Comparison of ENCODE assay signal across 15 cellular contexts in genomic region chr2:188383158-188383557, GRCh38.
DNase-seq lines count a peak whose midpoint lies in the region; ATAC-seq and TF ChIP-seq lines count a peak whose summit lies in the region.
"Had no signal": no experiment of that assay in that cellular context is flagged by ENCODE, and none has a peak within 500 bp of the region (broad histone marks: within the 10 kb centered on the region; RNA-seq: fewer than 3 reads in every experiment).

No MANE protein-coding gene starts in this region.

- peaks cover 20 to 36% of the 10 kb centered on the region in 2 experiments for H3K36me3 ChIP-seq in SK-N-SH (replicated peaks in 1 of 2; ENCODE audit: control insufficient read depth in 1 of 2, insufficient read depth in 2 of 2, low read length in 1 of 2)
- H3K36me3 ChIP-seq in duodenal mucosa (ENCODE audit: control insufficient read depth in 1 of 2, insufficient read depth in 2 of 2, low read length in 2 of 2): no peaks in the 10 kb centered on the region
- no peaks in the 10 kb centered on the region for H3K36me3 ChIP-seq in lower lobe of right lung
- peaks cover 7% of the 10 kb centered on the region for H3K36me3 ChIP-seq in thoracic aorta
- H3K36me3 ChIP-seq in Caco-2 (ENCODE audit: control insufficient read depth, insufficient read depth, low read length): no peaks in the 10 kb centered on the region; the same call in 1 of the 2 replicates

- H3K9me3 ChIP-seq in SK-N-SH: 0 out of 2 replicates have a peak, but pooled peaks cover 5% of the 10 kb centered on the region
- peaks cover 0 to 5% of the 10 kb centered on the region in 2 donors for H3K9me3 ChIP-seq in duodenal mucosa (ENCODE audit: control insufficient read depth in 1 of 2, low read length in 2 of 2)
- no peaks in the 10 kb centered on the region for H3K9me3 ChIP-seq in lower lobe of right lung
- no peaks in the 10 kb centered on the region for H3K9me3 ChIP-seq in thoracic aorta
- peaks cover 8% of the 10 kb centered on the region; the same call in 1 of the 2 replicates for H3K9me3 ChIP-seq in Caco-2

- TF ChIP-seq RAD21 in SK-N-SH (IDR thresholded peaks at IDR 0.05; ENCODE audit: low read length): no peak

- peaks cover 13% of the 10 kb centered on the region for H3K9me3 Mint-ChIP-seq in Caco-2 (ENCODE audit: unreplicated experiment)

- H3K9ac ChIP-seq in SK-N-SH: no peak overlapping the region
- no peak overlapping the region for H3K9ac ChIP-seq in duodenal mucosa (ENCODE audit: low read depth in 1 of 2, low read length in 2 of 2)

- no peaks in the 10 kb centered on the region for H4K20me1 ChIP-seq in SK-N-SH (ENCODE audit: insufficient read depth)

- POLR2A ChIA-PET in SK-N-SH (lab: Yijun Ruan, JAX) (no interaction called here), Caco-2 (lab: Charles Lee) (no interaction called here)

- no peaks in the 10 kb centered on the region for H3K27me3 Mint-ChIP-seq in Caco-2 (ENCODE audit: insufficient read depth, unreplicated experiment)

- no peak for ATAC-seq in SK-N-SH treated with all-trans-retinoic acid at 6 μM for 48 hours
- ATAC-seq in lower lobe of right lung: peak in 1 of 2 donors; percentile 46
- ATAC-seq in thoracic aorta (ENCODE audit: insufficient number of reproducible peaks, low FRiP score, low read depth): no peak
- ATAC-seq in GM21447 (IDR thresholded peaks at IDR 0.05; ENCODE audit: unreplicated experiment): no peak

- H3K4me1 ChIP-seq in SK-N-SH (ENCODE audit: control insufficient read depth in 1 of 2, insufficient read depth in 2 of 2, low read depth in 1 of 2, low read length in 1 of 2) (peaks cover 0 to 14% of the 10 kb centered on the region in 2 experiments; a peak in 3 of 4 replicates), duodenal mucosa (ENCODE audit: control insufficient read depth in 1 of 2, insufficient read depth in 2 of 2, low read length in 2 of 2) (no peaks in the 10 kb centered on the region), lower lobe of right lung (peaks cover 8% of the 10 kb centered on the region), thoracic aorta (ENCODE audit: control insufficient read depth in 1 of 2, low read depth in 2 of 2) (peaks cover 13 to 19% of the 10 kb centered on the region in 2 donors), Caco-2 (peaks cover 3% of the 10 kb centered on the region; the same call in 1 of the 2 replicates)

- no peaks in the 10 kb centered on the region for H3K9me2 ChIP-seq in SK-N-SH

- H3K4me3 ChIP-seq in SK-N-SH (ENCODE audit: low read depth in 2 of 2, low read length in 1 of 2) (no peak overlapping the region), duodenal mucosa (ENCODE audit: low read depth in 1 of 2, low read length in 2 of 2) (peak overlapping the region; percentile 15 to 37), lower lobe of right lung (peak overlapping the region; percentile 33), thoracic aorta (peak overlapping the region; percentile 57), Caco-2 (ENCODE audit: low read depth, low read length) (no peak overlapping the region)

- no peak for TF ChIP-seq EP300 in SK-N-SH (IDR thresholded peaks at IDR 0.05; ENCODE audit: borderline replicate concordance in 1 of 2, low read depth in 1 of 2, low read length in 1 of 2)

- no peak overlapping the region for H2AFZ ChIP-seq in SK-N-SH (ENCODE audit: low read depth)

- H3K27me3 ChIP-seq in SK-N-SH (ENCODE audit: insufficient read depth) (no peaks in the 10 kb centered on the region), duodenal mucosa (ENCODE audit: control insufficient read depth in 1 of 2, insufficient read depth in 2 of 2, low read length in 2 of 2) (no peaks in the 10 kb centered on the region), lower lobe of right lung (ENCODE audit: low read depth) (no peaks in the 10 kb centered on the region), thoracic aorta (replicated peaks; ENCODE audit: insufficient read depth) (no peaks in the 10 kb centered on the region), Caco-2 (replicated peaks; ENCODE audit: control insufficient read depth, insufficient read depth, low read length) (no peaks in the 10 kb centered on the region)

- DNase-seq in SK-N-SH (no peak), lower lobe of right lung (no peak), thoracic aorta (ENCODE audit: low spot score) (no peak), Caco-2 (no peak), cortex of kidney (lab: John Stamatoyannopoulos, UW) (no peak)
- DNase-seq: activated CD4-positive, alpha-beta T cell treated with anti-CD3 and anti-CD28 coated beads, Interleukin-2, amount 50 U/mL, for 1 hour; activated T-cell treated with anti-CD3 and anti-CD28 coated beads, Interleukin-2, amount 50 U/mL, for 48 hours; amniotic stem cell; NCI-H1930; NCI-H82; posterior cingulate gyrus; T-helper 9 cell had no signal

- intact Hi-C loops in lower lobe of right lung (cut with DNase I): no loop called here
- intact Hi-C loops in Caco-2 (cut with micrococcal nuclease; ENCODE audit: unreplicated experiment): no loop called here

- TF ChIP-seq CTCF in SK-N-SH (IDR thresholded peaks at IDR 0.05): no peak
- TF ChIP-seq CTCF in lower lobe of right lung (IDR thresholded peaks at IDR 0.05): no peak
- no peak for TF ChIP-seq CTCF in thoracic aorta (IDR thresholded peaks at IDR 0.05)
- TF ChIP-seq CTCF in Caco-2 (IDR thresholded peaks at IDR 0.05; ENCODE audit: insufficient read depth in 1 of 2, low read depth in 1 of 2, low read length in 1 of 2, severe bottlenecking in 1 of 2, unreplicated experiment in 1 of 2): no peak

- CTCF ChIA-PET in SK-N-SH (lab: Yijun Ruan, JAX) (interaction anchor here (0.7 kb wide), 1 partner anchor 129 kb away, joined by 3 read pairs; no protein-coding TSS in a partner anchor), Caco-2 (lab: Charles Lee) (no interaction called here)

- peak overlapping the region in 1 of 2 experiments; percentile 68; a peak in 2 of 4 replicates for H3K27ac ChIP-seq in SK-N-SH (ENCODE audit: low read depth in 2 of 2, low read length in 1 of 2)
- no peak overlapping the region for H3K27ac ChIP-seq in duodenal mucosa (ENCODE audit: low read depth, low read length)
- peak overlapping the region; percentile 19 for H3K27ac ChIP-seq in lower lobe of right lung
- H3K27ac ChIP-seq in thoracic aorta: peak overlapping the region; percentile 71 to 75

- H3K27ac Mint-ChIP-seq in Caco-2 (ENCODE audit: unreplicated experiment): no peak overlapping the region

- H3K4me1 Mint-ChIP-seq in Caco-2 (ENCODE audit: low read depth, unreplicated experiment): no peaks in the 10 kb centered on the region

- BruUV-seq in Caco-2 (replicated peaks; lab: Mats Ljungman, UMichigan): no TSS peak

- H3K4me3 Mint-ChIP-seq in Caco-2 (ENCODE audit: unreplicated experiment): no peak overlapping the region

- H3F3A ChIP-seq in SK-N-SH (replicated peaks; ENCODE audit: insufficient read depth): peaks cover 28% of the 10 kb centered on the region

- H3K79me2 ChIP-seq in SK-N-SH (ENCODE audit: insufficient read depth): peaks cover 36% of the 10 kb centered on the region

- H3K4me2 ChIP-seq in SK-N-SH: peak overlapping the region; percentile 35; the same call in 1 of the 2 replicates

- 90% methylated on average over 1 of the region's 1 CpG for WGBS in SK-N-SH (ENCODE audit: low lambda C conversion rate)

- H3K36me3 Mint-ChIP-seq in Caco-2 (ENCODE audit: insufficient read depth, unreplicated experiment): peaks cover 7% of the 10 kb centered on the region

TF ChIP-seq in SK-N-SH, 30 proteins besides CTCF, POLR2A, EP300 and RAD21:
- TF ChIP-seq FOXM1 (IDR thresholded peaks at IDR 0.05; ENCODE audit: low read depth) (no peak), TAF1 (IDR thresholded peaks at IDR 0.05; ENCODE audit: borderline replicate concordance, low read depth, low read length) (no peak), ELF1 (IDR thresholded peaks at IDR 0.05) (no peak)

TF ChIP-seq in SK-N-SH treated with all-trans-retinoic acid at 6 μM for 48 hours, 23 proteins besides CTCF, POLR2A, EP300 and RAD21 (continues in another document):
- TF ChIP-seq CSDC2 (CRISPR knock-in tag; IDR thresholded peaks at IDR 0.05) (no peak), POU6F1 (CRISPR knock-in tag; IDR thresholded peaks at IDR 0.05; ENCODE audit: borderline replicate concordance, low read depth) (no peak), SNAI2 (CRISPR knock-in tag; IDR thresholded peaks at IDR 0.05) (no peak), ARNTL (CRISPR knock-in tag; IDR thresholded peaks at IDR 0.05; ENCODE audit: borderline replicate concordance, low read depth) (no peak), ESRRG (CRISPR knock-in tag; IDR thresholded peaks at IDR 0.05) (no peak)
- TF ChIP-seq, protein P1, sequence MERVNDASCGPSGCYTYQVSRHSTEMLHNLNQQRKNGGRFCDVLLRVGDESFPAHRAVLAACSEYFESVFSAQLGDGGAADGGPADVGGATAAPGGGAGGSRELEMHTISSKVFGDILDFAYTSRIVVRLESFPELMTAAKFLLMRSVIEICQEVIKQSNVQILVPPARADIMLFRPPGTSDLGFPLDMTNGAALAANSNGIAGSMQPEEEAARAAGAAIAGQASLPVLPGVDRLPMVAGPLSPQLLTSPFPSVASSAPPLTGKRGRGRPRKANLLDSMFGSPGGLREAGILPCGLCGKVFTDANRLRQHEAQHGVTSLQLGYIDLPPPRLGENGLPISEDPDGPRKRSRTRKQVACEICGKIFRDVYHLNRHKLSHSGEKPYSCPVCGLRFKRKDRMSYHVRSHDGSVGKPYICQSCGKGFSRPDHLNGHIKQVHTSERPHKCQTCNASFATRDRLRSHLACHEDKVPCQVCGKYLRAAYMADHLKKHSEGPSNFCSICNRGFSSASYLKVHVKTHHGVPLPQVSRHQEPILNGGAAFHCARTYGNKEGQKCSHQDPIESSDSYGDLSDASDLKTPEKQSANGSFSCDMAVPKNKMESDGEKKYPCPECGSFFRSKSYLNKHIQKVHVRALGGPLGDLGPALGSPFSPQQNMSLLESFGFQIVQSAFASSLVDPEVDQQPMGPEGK (CRISPR knock-in tag; IDR thresholded peaks at IDR 0.05; ENCODE audit: borderline replicate concordance): no peak

Comparison
In these comparisons a context has a peak if more than half of its experiments do, and no peak if none do; other contexts are left out.
1. H3K4me3 ChIP-seq: peak in duodenal mucosa (2 of 2), lower lobe of right lung (single experiment) and thoracic aorta (single experiment); none in SK-N-SH (0 of 2) and Caco-2 (single experiment).